25 cellular contexts compared by ENCODE assay signal in the genomic region with DNA sequence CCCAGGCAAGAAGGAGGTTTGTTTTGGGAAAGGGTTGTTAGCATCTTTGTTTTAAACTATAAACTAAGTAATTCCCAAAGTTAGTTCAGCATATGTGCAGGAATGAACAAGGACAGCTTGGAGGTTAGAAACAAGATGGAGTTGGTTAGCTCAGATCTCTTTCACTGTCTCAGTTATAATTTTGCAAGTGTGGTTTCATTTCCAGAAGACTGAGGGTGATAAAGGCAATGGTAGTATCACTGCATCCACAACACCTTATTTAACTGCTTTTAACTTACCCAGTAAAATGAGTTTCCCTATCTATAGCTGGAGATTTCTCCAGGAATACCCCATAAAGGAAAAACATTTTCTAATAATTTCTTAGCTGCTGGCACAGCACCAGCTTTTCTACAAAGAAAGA.
DNase-seq lines count a peak whose midpoint lies in the region; ATAC-seq, FAIRE-seq and TF ChIP-seq lines count a peak whose summit lies in the region.
"Had no signal": no experiment of that assay in that cellular context is flagged by ENCODE, and none has a peak within 500 bp of the region (broad histone marks: within the 10 kb centered on the region; RNA-seq: fewer than 3 reads in every experiment).

No MANE protein-coding gene starts in this region.

- CTCF ChIA-PET in activated CD4-positive, alpha-beta memory T cell treated with anti-CD3 and anti-CD28 coated beads, Interleukin-2, amount 10 ng/mL, durations not matched to agents 7 days and 5 days (lab: Charles Lee): interaction anchor here (1.1 to 2.5 kb wide), 6 partner anchors 10 to 249 kb away, joined by 3 to 12 read pairs (median 4); no protein-coding TSS in a partner anchor

- H2AFZ ChIP-seq in keratinocyte (ENCODE audit: control insufficient read depth, low read length): peak overlapping the region; percentile 15

- H4K20me1 ChIP-seq in keratinocyte (ENCODE audit: control insufficient read depth, extremely low read depth, insufficient read depth, low read length): no peaks in the 10 kb centered on the region
- H4K20me1 ChIP-seq: BLaER1 had no signal

- no peaks in the 10 kb centered on the region for H3K36me3 ChIP-seq in keratinocyte (ENCODE audit: control insufficient read depth in 2 of 2, extremely low read depth in 1 of 2, insufficient read depth in 2 of 2, low read length in 2 of 2)
- H3K36me3 ChIP-seq: esophagus squamous epithelium, gastroesophageal sphincter, left ventricle myocardium inferior, pancreas, right atrium auricular region, stomach, tibial artery had no signal

- no peak for TF ChIP-seq CTCF in keratinocyte (optimal IDR thresholded peaks at IDR 0.05 in 1 of 3, IDR thresholded peaks at IDR 0.05 in 1 of 3, conservative IDR thresholded peaks at IDR 0.05 in 1 of 3; ENCODE audit: extremely low read depth in 1 of 3, insufficient read depth in 2 of 3, low read length in 3 of 3)

- H3K9me1 ChIP-seq in keratinocyte (ENCODE audit: control insufficient read depth, extremely low read depth, insufficient read depth, low read length): no peaks in the 10 kb centered on the region

- no peaks in the 10 kb centered on the region for H3K9me3 ChIP-seq in keratinocyte (ENCODE audit: control insufficient read depth, low read depth, low read length)
- H3K9me3 ChIP-seq: BLaER1, esophagus squamous epithelium, gastroesophageal sphincter, pancreas, right atrium auricular region, SK-N-SH, stomach, tibial artery had no signal

- H3K27ac Mint-ChIP-seq in activated T-cell treated with anti-CD3 and anti-CD28 coated beads, Interleukin-2, amount 50 U/mL, for 24 hours: peak overlapping the region; percentile 68
- peak overlapping the region; percentile 66 for H3K27ac Mint-ChIP-seq in activated CD4-positive, alpha-beta memory T cell treated with anti-CD3 and anti-CD28 coated beads, Interleukin-2, amount 10 ng/mL, durations not matched to agents 7 days and 5 days
- peak overlapping the region; percentile 66 for H3K27ac Mint-ChIP-seq in stimulated activated effector memory CD8-positive, alpha-beta T cell treated with anti-CD3 and anti-CD28 coated beads, Interleukin-12 subunit alpha, Interleukin-12 subunit beta, amount 100 ng/mL, for 72 hours

- H3K4me1 Mint-ChIP-seq in activated T-cell treated with anti-CD3 and anti-CD28 coated beads, Interleukin-2, amount 50 U/mL, for 24 hours (ENCODE audit: low read depth): peaks cover 34% of the 10 kb centered on the region
- H3K4me1 Mint-ChIP-seq in activated CD4-positive, alpha-beta memory T cell treated with anti-CD3 and anti-CD28 coated beads, Interleukin-2, amount 10 ng/mL, durations not matched to agents 7 days and 5 days: peaks cover 58% of the 10 kb centered on the region
- peaks cover 38% of the 10 kb centered on the region for H3K4me1 Mint-ChIP-seq in stimulated activated effector memory CD8-positive, alpha-beta T cell treated with anti-CD3 and anti-CD28 coated beads, Interleukin-12 subunit alpha, Interleukin-12 subunit beta, amount 100 ng/mL, for 72 hours

- no peaks in the 10 kb centered on the region for H3K27me3 Mint-ChIP-seq in activated T-cell treated with anti-CD3 and anti-CD28 coated beads, Interleukin-2, amount 50 U/mL, for 24 hours
- no peaks in the 10 kb centered on the region for H3K27me3 Mint-ChIP-seq in activated CD4-positive, alpha-beta memory T cell treated with anti-CD3 and anti-CD28 coated beads, Interleukin-2, amount 10 ng/mL, durations not matched to agents 7 days and 5 days

- H3K27ac ChIP-seq in keratinocyte (ENCODE audit: control insufficient read depth, insufficient read depth, low read length): no peak overlapping the region
- H3K27ac ChIP-seq: BLaER1, coronary artery, esophagus squamous epithelium, gastroesophageal sphincter, left ventricle myocardium inferior, pancreas, right atrium auricular region, stomach, tibial artery had no signal

- H3K79me2 ChIP-seq in keratinocyte (ENCODE audit: control insufficient read depth, insufficient read depth, low read length): no peaks in the 10 kb centered on the region

- no peak for ATAC-seq in stimulated activated effector memory CD8-positive, alpha-beta T cell treated with anti-CD3 and anti-CD28 coated beads, Interleukin-12 subunit alpha, Interleukin-12 subunit beta, amount 100 ng/mL, for 72 hours
- ATAC-seq in HG03439 (IDR thresholded peaks at IDR 0.05; ENCODE audit: unreplicated experiment): no peak
- ATAC-seq: gastroesophageal sphincter, pancreas had no signal

- H3K4me1 ChIP-seq in keratinocyte (ENCODE audit: control insufficient read depth, extremely low read depth, insufficient read depth, low read length): peaks cover 24% of the 10 kb centered on the region

- H3K9me3 Mint-ChIP-seq in activated T-cell treated with anti-CD3 and anti-CD28 coated beads, Interleukin-2, amount 50 U/mL, for 24 hours: no peaks in the 10 kb centered on the region
- peaks cover 10% of the 10 kb centered on the region for H3K9me3 Mint-ChIP-seq in activated CD4-positive, alpha-beta memory T cell treated with anti-CD3 and anti-CD28 coated beads, Interleukin-2, amount 10 ng/mL, durations not matched to agents 7 days and 5 days
- no peaks in the 10 kb centered on the region for H3K9me3 Mint-ChIP-seq in stimulated activated effector memory CD8-positive, alpha-beta T cell treated with anti-CD3 and anti-CD28 coated beads, Interleukin-12 subunit alpha, Interleukin-12 subunit beta, amount 100 ng/mL, for 72 hours
- H3K9me3 Mint-ChIP-seq: nephron had no signal

- no peak overlapping the region for H3K9ac ChIP-seq in keratinocyte (ENCODE audit: control insufficient read depth, extremely low read depth, insufficient read depth, low read length)
- H3K9ac ChIP-seq: BLaER1, SK-N-SH had no signal

- no peak overlapping the region for H3K4me3 ChIP-seq in keratinocyte (ENCODE audit: control insufficient read depth in 2 of 3, extremely low read depth in 1 of 3, insufficient read depth in 2 of 3, low read depth in 1 of 3, low read length in 3 of 3)
- H3K4me3 ChIP-seq: BLaER1, coronary artery, esophagus squamous epithelium, gastroesophageal sphincter, left ventricle myocardium inferior, pancreas, right atrium auricular region, stomach, tibial artery had no signal

- H3K4me3 Mint-ChIP-seq in activated T-cell treated with anti-CD3 and anti-CD28 coated beads, Interleukin-2, amount 50 U/mL, for 24 hours: peak overlapping the region; percentile 15
- H3K4me3 Mint-ChIP-seq in activated CD4-positive, alpha-beta memory T cell treated with anti-CD3 and anti-CD28 coated beads, Interleukin-2, amount 10 ng/mL, durations not matched to agents 7 days and 5 days: peak overlapping the region; percentile 31
- H3K4me3 Mint-ChIP-seq in stimulated activated effector memory CD8-positive, alpha-beta T cell treated with anti-CD3 and anti-CD28 coated beads, Interleukin-12 subunit alpha, Interleukin-12 subunit beta, amount 100 ng/mL, for 72 hours: peak overlapping the region; percentile 56
- H3K4me3 Mint-ChIP-seq: nephron had no signal

- POLR2A ChIA-PET in activated CD4-positive, alpha-beta memory T cell treated with anti-CD3 and anti-CD28 coated beads, Interleukin-2, amount 10 ng/mL, durations not matched to agents 7 days and 5 days (lab: Charles Lee): interaction anchor here (1.0 to 2.7 kb wide), 6 partner anchors 9 to 153 kb away, joined by 3 to 27 read pairs (median 4); partner anchors contain the start of gene AOPEP

- peak overlapping the region; percentile 54 for H3K4me2 ChIP-seq in keratinocyte (ENCODE audit: control insufficient read depth, extremely low read depth, insufficient read depth, low read depth, low read length)
- H3K4me2 ChIP-seq: BLaER1, SK-N-SH had no signal

- peaks cover 4% of the 10 kb centered on the region for H3K36me3 Mint-ChIP-seq in activated T-cell treated with anti-CD3 and anti-CD28 coated beads, Interleukin-2, amount 50 U/mL, for 24 hours (ENCODE audit: low read depth)
- peaks cover 18% of the 10 kb centered on the region for H3K36me3 Mint-ChIP-seq in activated CD4-positive, alpha-beta memory T cell treated with anti-CD3 and anti-CD28 coated beads, Interleukin-2, amount 10 ng/mL, durations not matched to agents 7 days and 5 days (ENCODE audit: low read depth)
- H3K36me3 Mint-ChIP-seq in stimulated activated effector memory CD8-positive, alpha-beta T cell treated with anti-CD3 and anti-CD28 coated beads, Interleukin-12 subunit alpha, Interleukin-12 subunit beta, amount 100 ng/mL, for 72 hours: no peaks in the 10 kb centered on the region

- no peak for FAIRE-seq in keratinocyte (lab: Jason Lieb, UNC)
- no peak for FAIRE-seq in HTR-8/SVneo (lab: Jason Lieb, UNC)
- FAIRE-seq: pancreas had no signal

- dilution Hi-C loops in keratinocyte (cut with MboI; ENCODE audit: extremely low pct_ligation_motif_present, low sequenced_read_pairs): no loop called here

- no peaks in the 10 kb centered on the region for H3K27me3 ChIP-seq in keratinocyte (ENCODE audit: control insufficient read depth, extremely low read depth, insufficient read depth, low read length)
- H3K27me3 ChIP-seq: BLaER1, esophagus squamous epithelium, gastroesophageal sphincter, pancreas, right atrium auricular region, stomach, tibial artery had no signal

- no peak for DNase-seq in activated T-cell treated with anti-CD3 and anti-CD28 coated beads, Interleukin-2, amount 50 U/mL, for 24 hours
- DNase-seq in activated T-cell treated with anti-CD3 and anti-CD28 coated beads, Interleukin-2, amount 50 U/mL, for 1 hour: no peak
- DNase-seq in activated CD4-positive, alpha-beta memory T cell treated with anti-CD3 and anti-CD28 coated beads, Interleukin-2, amount 10 ng/mL, durations not matched to agents 7 days and 5 days: no peak
- no peak for DNase-seq in keratinocyte (ENCODE audit: low read depth, low spot score)
- no peak for DNase-seq in stimulated activated effector memory CD8-positive, alpha-beta T cell treated with anti-CD3 and anti-CD28 coated beads, Interleukin-12 subunit alpha, Interleukin-12 subunit beta, amount 100 ng/mL, for 72 hours (ENCODE audit: low spot score in 2 of 2)
- no peak for DNase-seq in NCI-H187 (lab: John Stamatoyannopoulos, UW)
- DNase-seq in HTR-8/SVneo (ENCODE audit: insufficient read length, low spot score): no peak
- DNase-seq: amniotic stem cell, DND-41, esophagus squamous epithelium, hypothalamus, left ventricle myocardium inferior, midbrain, NCI-H1694 treated with DMSO at 0.1 percent for 48 hours, NCI-H69, pancreas, SK-N-SH, stomach, tibial artery had no signal
